In the genomic region with DNA sequence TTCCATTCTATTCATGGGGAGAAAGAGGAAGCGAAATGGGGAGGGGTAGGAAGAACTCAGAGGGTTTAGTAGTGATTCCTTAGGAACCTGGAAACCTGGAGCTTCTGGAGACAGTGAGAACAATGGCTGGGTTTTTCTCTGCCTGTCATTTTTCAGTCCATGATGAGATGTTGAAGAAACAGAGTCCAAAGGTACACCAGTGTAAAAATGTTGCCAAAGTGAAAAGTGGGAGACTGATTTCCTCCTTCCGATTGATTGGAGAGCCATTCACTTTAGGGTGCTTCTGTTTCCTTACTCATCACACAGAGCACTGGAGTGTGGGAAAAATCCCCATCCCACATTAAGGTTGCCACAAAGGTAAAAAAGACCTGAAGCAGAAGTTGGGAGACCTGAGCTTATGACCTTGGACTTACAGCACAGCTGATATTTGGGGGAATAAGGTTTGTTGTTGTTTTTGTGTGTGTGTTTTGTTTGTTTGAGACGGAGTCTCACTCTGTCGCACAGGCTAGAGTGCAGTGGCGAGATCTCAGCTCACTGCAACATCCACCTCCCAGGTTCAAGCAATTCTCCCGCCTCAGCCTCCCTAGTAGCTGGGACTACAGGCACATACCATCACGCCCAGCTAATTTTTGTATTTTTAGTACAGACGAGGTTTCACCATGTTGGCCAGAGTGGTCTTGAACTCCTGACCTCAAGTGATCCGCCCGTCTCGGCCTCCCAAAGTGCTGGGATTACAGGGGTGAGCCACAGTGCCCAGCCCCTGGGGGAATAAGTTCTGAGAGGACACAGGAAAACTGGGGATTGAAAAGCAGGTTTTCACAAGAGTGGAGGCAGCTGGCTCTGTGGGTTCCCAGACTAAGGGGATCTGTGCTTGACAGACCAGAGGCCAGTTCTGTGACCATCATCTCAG, we compare ENCODE assay signal across 13 cellular contexts. TPM values are rescaled to one million over a fixed set of nuclear protein-coding genes. Genes with fewer than 3 reads are reported as not detected.
DNase-seq lines count a peak whose midpoint lies in the region; ATAC-seq, FAIRE-seq and TF ChIP-seq lines count a peak whose summit lies in the region.
"Had no signal": no experiment of that assay in that cellular context is flagged by ENCODE, and none has a peak within 500 bp of the region (broad histone marks: within the 10 kb centered on the region; RNA-seq: fewer than 3 reads in every experiment).

No MANE protein-coding gene starts in this region.

- no peak for ATAC-seq in A549
- ATAC-seq in GM12878 = no peak
- no peak for ATAC-seq in naive thymus-derived CD4-positive, alpha-beta T cell
- no peak for ATAC-seq in HG03432 (IDR thresholded peaks at IDR 0.05; ENCODE audit: unreplicated experiment)

- H3K4me1 Mint-ChIP-seq in HFFc6 (ENCODE audit: low read depth) = peaks cover 40% of the 10 kb centered on the region
- peaks cover 19 to 41% (median 32%) of the 10 kb centered on the region in 7 donors for H3K4me1 Mint-ChIP-seq in naive thymus-derived CD4-positive, alpha-beta T cell

- CTCF ChIA-PET in A549 (lab: Yijun Ruan, JAX) = interaction anchor here (0.8 to 45.8 kb wide), 24 partner anchors 12 to 191 kb away, joined by 3 to 2036 read pairs (median 24); a partner anchor contains a TSS
- CTCF ChIA-PET in GM12878 (lab: Yijun Ruan, JAX) = interaction anchor here (0.5 to 9.2 kb wide), 25 partner anchors 8 to 484 kb away, joined by 3 to 248 read pairs (median 5); a partner anchor contains a TSS
- CTCF ChIA-PET in naive thymus-derived CD4-positive, alpha-beta T cell (lab: Charles Lee) = interaction anchor here (0.7 to 4.9 kb wide), 6 partner anchors 79 to 658 kb away, joined by 3 to 85 read pairs (median 4); a partner anchor contains a TSS

- TF ChIP-seq RAD21 in A549 (conservative IDR thresholded peaks at IDR 0.05 in 1 of 2, IDR thresholded peaks at IDR 0.05 in 1 of 2) (no peak), GM12878 (IDR thresholded peaks at IDR 0.05; ENCODE audit: insufficient read depth, low read depth, low read length) (no peak)

- peaks cover 30% of the 10 kb centered on the region for H3K4me1 ChIP-seq in A549
- peaks cover 13% of the 10 kb centered on the region for H3K4me1 ChIP-seq in GM12878 (ENCODE audit: control insufficient read depth, insufficient read depth, low read length)
- peaks cover 21 to 26% of the 10 kb centered on the region in 2 donors for H3K4me1 ChIP-seq in naive thymus-derived CD4-positive, alpha-beta T cell (ENCODE audit: control insufficient read depth in 2 of 2, insufficient read depth in 2 of 2, low read length in 2 of 2)

- TF ChIP-seq POLR2A in A549 (IDR thresholded peaks at IDR 0.05; ENCODE audit: low read length) = no peak
- TF ChIP-seq POLR2A in GM12878 (IDR thresholded peaks at IDR 0.05; ENCODE audit: low read depth, low read length) = no peak

- H4K20me1 ChIP-seq in GM12878 (ENCODE audit: control insufficient read depth, insufficient read depth) = no peaks in the 10 kb centered on the region

- H3K9me3 ChIP-seq in A549 = no peaks in the 10 kb centered on the region
- H3K9me3 ChIP-seq in GM12878 (replicated peaks; ENCODE audit: control insufficient read depth, insufficient read depth, low read length) = no peaks in the 10 kb centered on the region
- no peaks in the 10 kb centered on the region for H3K9me3 ChIP-seq in naive thymus-derived CD4-positive, alpha-beta T cell (ENCODE audit: control insufficient read depth in 2 of 3, low read length in 3 of 3)

- no peak for FAIRE-seq in A549 (lab: Jason Lieb, UNC)
- no peak for FAIRE-seq in GM12878 (lab: Jason Lieb, UNC)

- peaks cover 3% of the 10 kb centered on the region; the same call in 1 of the 2 replicates for H3K9me3 Mint-ChIP-seq in HFFc6
- peaks cover 0 to 1% (median 0%) of the 10 kb centered on the region in 11 donors for H3K9me3 Mint-ChIP-seq in naive thymus-derived CD4-positive, alpha-beta T cell
- H3K9me3 Mint-ChIP-seq: activated naive CD8-positive, alpha-beta T cell treated with anti-CD3 and anti-CD28 coated beads, Interleukin-2, amount 10 ng/mL, durations not matched to agents 7 days and 5 days; IgD-negative memory B cell; mesothelial cell of epicardium had no signal

- H3K4me3 Mint-ChIP-seq in HFFc6 = no peak overlapping the region
- H3K4me3 Mint-ChIP-seq in naive thymus-derived CD4-positive, alpha-beta T cell = no peak overlapping the region

- intact Hi-C loops in GM12878 (cut with micrococcal nuclease; ENCODE audit: unreplicated experiment) = loop anchor here (1.0 kb wide), 3 partner anchors 88 to 114 kb away; no protein-coding TSS in a partner anchor
- intact Hi-C loops in naive thymus-derived CD4-positive, alpha-beta T cell (cut with micrococcal nuclease) = loop anchor here (1.0 to 10.0 kb wide), 21 partner anchors 64 to 1680 kb away; a partner anchor contains a TSS

- BruUV-seq in GM12878 (replicated peaks; lab: Mats Ljungman, UMichigan) = no TSS peak

- H2AFZ ChIP-seq in GM12878 (ENCODE audit: control insufficient read depth, low read depth, low read length) = peak overlapping the region; percentile 33

- no peak overlapping the region for H3K4me3 ChIP-seq in A549
- no peak overlapping the region for H3K4me3 ChIP-seq in GM12878
- no peak overlapping the region for H3K4me3 ChIP-seq in naive thymus-derived CD4-positive, alpha-beta T cell (ENCODE audit: low read length)

- WGBS in A549 (ENCODE audit: missing lambda C conversion rate) = 87% methylated on average over 11 of the region's 11 CpGs
- WGBS in GM12878 (ENCODE audit: insufficient coverage, insufficient replicate concordance, low lambda C conversion rate, missing lambda C conversion rate) = 71% methylated on average over 11 of the region's 11 CpGs

- TF ChIP-seq EP300 in A549 (IDR thresholded peaks at IDR 0.05) = no peak
- TF ChIP-seq EP300 in GM12878 (IDR thresholded peaks at IDR 0.05; ENCODE audit: borderline replicate concordance in 1 of 2, control insufficient read depth in 1 of 2, low read depth in 2 of 2, low read length in 2 of 2) = no peak

- H3K27ac Mint-ChIP-seq in HFFc6 = peak overlapping the region; percentile 95
- H3K27ac Mint-ChIP-seq in naive thymus-derived CD4-positive, alpha-beta T cell = peak overlapping the region in 3 of 9 donors; percentile 28 to 59 (median 55)

- in situ Hi-C loops in GM12878 (cut with MboI) = loop anchor here (5.0 kb wide), 2 partner anchors 95 to 275 kb away; no protein-coding TSS in a partner anchor

- SMC1A ChIA-PET in GM12878 (lab: Charles Lee; ENCODE audit: uncharacterized antibody, unreplicated experiment) = interaction anchor here (0.8 to 5.4 kb wide), 10 partner anchors 36 to 458 kb away, joined by 3 to 117 read pairs (median 10); a partner anchor contains a TSS

- H3K27me3 Mint-ChIP-seq in HFFc6 (ENCODE audit: insufficient read depth) = no peaks in the 10 kb centered on the region; the same call in 1 of the 2 replicates
- no peaks in the 10 kb centered on the region for H3K27me3 Mint-ChIP-seq in naive thymus-derived CD4-positive, alpha-beta T cell
- H3K27me3 Mint-ChIP-seq: activated CD8-positive, alpha-beta memory T cell treated with anti-CD3 and anti-CD28 coated beads, Interleukin-2, amount 10 ng/mL, durations not matched to agents 7 days and 5 days had no signal

- RAD21 ChIA-PET in GM12878 (lab: Charles Lee; ENCODE audit: unreplicated experiment) = interaction anchor here (0.9 to 5.2 kb wide), 6 partner anchors 88 to 148 kb away, joined by 3 to 79 read pairs (median 32); no protein-coding TSS in a partner anchor

- TF ChIP-seq CTCF in A549 (IDR thresholded peaks at IDR 0.05) (no peak), HFFc6 (IDR thresholded peaks at IDR 0.05) (no peak), GM12878 (IDR thresholded peaks at IDR 0.05 in 2 of 3, conservative IDR thresholded peaks at IDR 0.05 in 1 of 3; ENCODE audit: control insufficient read depth in 2 of 3, extremely low read depth in 1 of 3, insufficient read depth in 1 of 3, low read depth in 3 of 3, low read length in 3 of 3) (no peak)

- H3K4me2 ChIP-seq in A549 = peak overlapping the region; percentile 0; the same call in 1 of the 3 replicates
- H3K4me2 ChIP-seq in GM12878 (ENCODE audit: control insufficient read depth, insufficient read depth) = no peak overlapping the region

- peak overlapping the region; percentile 81 to 90; a peak in 5 of 6 replicates for H3K27ac ChIP-seq in A549
- no peak overlapping the region for H3K27ac ChIP-seq in GM12878 (ENCODE audit: control insufficient read depth, insufficient read depth)
- peak overlapping the region; percentile 66 for H3K27ac ChIP-seq in naive thymus-derived CD4-positive, alpha-beta T cell (ENCODE audit: low read depth, low read length)
- H3K27ac ChIP-seq in caudate nucleus (ENCODE audit: low read depth, low read length) = no peak overlapping the region

- DNase-seq in A549 (ENCODE audit: low read depth in 1 of 2, low spot score in 1 of 2) (no peak), HFFc6 (no peak), GM12878 (ENCODE audit: low read depth, low spot score) (no peak), CD1c-positive myeloid dendritic cell (ENCODE audit: extremely low spot score) (no peak), caudate nucleus (lab: John Stamatoyannopoulos, UW) (no peak), glomerular visceral epithelial cell (ENCODE audit: extremely low spot score) (no peak)
- no peak for DNase-seq in naive thymus-derived CD4-positive, alpha-beta T cell
- DNase-seq: activated CD8-positive, alpha-beta memory T cell treated with anti-CD3 and anti-CD28 coated beads, Interleukin-2, amount 10 ng/mL, durations not matched to agents 7 days and 5 days; activated naive CD8-positive, alpha-beta T cell treated with anti-CD3 and anti-CD28 coated beads, Interleukin-2, amount 10 ng/mL, durations not matched to agents 7 days and 5 days; DMS79 had no signal

- no peak overlapping the region for H3K9ac ChIP-seq in GM12878 (ENCODE audit: control insufficient read depth, insufficient read depth, low read length)

- no peaks in the 10 kb centered on the region for H3K36me3 ChIP-seq in GM12878 (ENCODE audit: control insufficient read depth in 2 of 2, insufficient read depth in 2 of 2, low read length in 1 of 2)
- H3K36me3 ChIP-seq in naive thymus-derived CD4-positive, alpha-beta T cell (ENCODE audit: control insufficient read depth in 2 of 3, insufficient read depth in 3 of 3, low read length in 3 of 3) = peaks cover 0 to 6% (median 0%) of the 10 kb centered on the region in 3 experiments

- POLR2A ChIA-PET in A549 (lab: Yijun Ruan, JAX) (interaction anchor here (2.5 to 3.7 kb wide), 6 partner anchors 64 to 121 kb away, joined by 11 to 92 read pairs (median 42); a partner anchor contains a TSS), GM12878 (lab: Charles Lee) (interaction anchor here (1.1 to 3.1 kb wide), 6 partner anchors 82 to 150 kb away, joined by 3 to 12 read pairs (median 5); a partner anchor contains a TSS)
- POLR2A ChIA-PET in naive thymus-derived CD4-positive, alpha-beta T cell (lab: Charles Lee) = interaction anchor here (0.6 to 6.1 kb wide), 8 partner anchors 17 to 311 kb away, joined by 4 to 78 read pairs (median 43); a partner anchor contains a TSS

- H3K36me3 Mint-ChIP-seq in HFFc6 (ENCODE audit: low read depth) = peaks cover 13% of the 10 kb centered on the region
- peaks cover 0 to 4% (median 0%) of the 10 kb centered on the region in 5 donors for H3K36me3 Mint-ChIP-seq in naive thymus-derived CD4-positive, alpha-beta T cell
- H3K36me3 Mint-ChIP-seq: mesothelial cell of epicardium had no signal

- no peaks in the 10 kb centered on the region for H3K27me3 ChIP-seq in GM12878 (replicated peaks in 1 of 2; ENCODE audit: control insufficient read depth in 2 of 2, insufficient read depth in 2 of 2, low read length in 1 of 2)
- H3K27me3 ChIP-seq in naive thymus-derived CD4-positive, alpha-beta T cell (ENCODE audit: control insufficient read depth in 2 of 2, insufficient read depth in 2 of 2, low read length in 2 of 2) = no peaks in the 10 kb centered on the region

- H3K79me2 ChIP-seq in GM12878 (ENCODE audit: control insufficient read depth, insufficient read depth, low read length) = peaks cover 35% of the 10 kb centered on the region

RNA-seq across cellular contexts. Expression of a gene that starts 1.4 kb away (rescaled TPM):
- 66.0 and 70.4 TPM in 2 replicates for polyA plus RNA-seq in A549 (2011; rRNA removed)
- 31.6 and 32.6 TPM in 2 replicates for polyA plus RNA-seq in A549 (2012; cell fraction: cytosol; rRNA removed)
- 43.4 and 61.7 TPM in 2 replicates for polyA plus RNA-seq in A549 (2012; cell fraction: nucleus; rRNA removed)
- 32.0 to 33.9 TPM (median 33.2 TPM) in 3 replicates for polyA plus RNA-seq in A549 (2017; fragmentation: RNase III; extraction: RNeasy Plus Mini Kit Qiagen cat#74134 plus additional on column Dnase treatment)
- 94.3 and 110 TPM in 2 replicates for polyA minus RNA-seq in A549 (2011; rRNA and poly(A)+ RNA removed)
- total RNA-seq in HFFc6 (2021; fragmentation: NEBNext Ultra II Directional; extraction: Animal tissue kit (Norgen Biotek cat#: 25700)) = 10 to 100 TPM; 57.2 to 65.6 (median 61.7) TPM
- 34.6 and 38.9 TPM in 2 replicates for total RNA-seq in GM12878 (2013; cell fraction: nucleolus; rRNA removed)
- total RNA-seq in GM12878 (2014; rRNA removed) = 42.9 and 43.2 TPM in 2 replicates
- 32.5 and 33.1 TPM in 2 replicates for total RNA-seq in GM12878 (2014; rRNA removed; fragmentation: Illumina TruSeq; extraction: Trizol)
- total RNA-seq in GM12878 (2021) = 47.5 and 49.9 TPM in 2 replicates
- 10.8 TPM for polyA plus RNA-seq in GM12878 (2011; ENCODE audit: low read depth)
- 24.5 and 30.2 TPM in 2 replicates for polyA plus RNA-seq in GM12878 (2011; rRNA removed)
- 29.9 and 32.6 TPM in 2 replicates for polyA plus RNA-seq in GM12878 (2011; cell fraction: cytosol; rRNA removed)
- 25.1 and 34.2 TPM in 2 replicates for polyA plus RNA-seq in GM12878 (2011; cell fraction: nucleus; rRNA removed)
- polyA plus RNA-seq in GM12878 (2012) = 17.1 and 18.4 TPM in 2 replicates
- 35.6 and 38.3 TPM in 2 replicates for polyA plus RNA-seq in GM12878 (2014; fragmentation: Illumina TruSeq; extraction: Trizol)
- polyA plus RNA-seq in GM12878 (2014; fragmentation: Nextera tagmentation; extraction: Ambion mirVana) = 10 to 100 TPM; 27.6 to 31.6 TPM
- polyA plus RNA-seq in GM12878 (2014; rRNA removed) = 29.0 and 30.9 TPM in 2 replicates
- polyA plus RNA-seq in GM12878 (2016; fragmentation: Nextera tagmentation; extraction: Ambion mirVana) = 10 to 100 TPM; 48.4 to 50.4 TPM
- polyA minus RNA-seq in GM12878 (2011; rRNA and poly(A)+ RNA removed) = 65.0 and 66.4 TPM in 2 replicates
- polyA minus RNA-seq in GM12878 (2011; cell fraction: cytosol; rRNA and poly(A)+ RNA removed) = 18.6 and 21.3 TPM in 2 replicates
- polyA minus RNA-seq in GM12878 (2011; cell fraction: nucleus; rRNA and poly(A)+ RNA removed) = 13.7 and 25.2 TPM in 2 replicates
- 10 to 100 TPM; 67.7 to 93.4 (median 77.8) TPM for total RNA-seq in naive thymus-derived CD4-positive, alpha-beta T cell
- polyA plus RNA-seq in naive thymus-derived CD4-positive, alpha-beta T cell = 10 to 100 TPM; 23.5 to 29.0 TPM

Comparison
In these comparisons a context has a peak if more than half of its experiments do, and no peak if none do; other contexts are left out.
1. H3K27ac ChIP-seq: peak in A549 (2 of 2) and naive thymus-derived CD4-positive, alpha-beta T cell (single experiment); none in GM12878 (single experiment) and caudate nucleus (single experiment).